In genomic region chr15:58957101-58957973, GRCh38 we compare ENCODE assay signal across 8 cellular contexts. TPM values are rescaled to one million over a fixed set of nuclear protein-coding genes. Genes with fewer than 3 reads are reported as not detected.
A peak's percentile ranks its signal among the peaks of the same experiment; 100 is the strongest.
DNase-seq lines count a peak whose midpoint lies in the region; ATAC-seq and TF ChIP-seq lines count a peak whose summit lies in the region.

No MANE protein-coding gene starts in this region.

- POLR2A ChIA-PET in AG04449 (lab: Yijun Ruan, JAX), result interaction anchor here (0.6 kb wide), 1 partner anchor 186 kb away, joined by 3 read pairs; the partner anchor contains the start of gene MINDY2

- in situ Hi-C loops in KBM-7 (cut with MboI; ENCODE audit: low pct_unique_long_range_greater_than_20kb, low sequenced_read_pairs), result loop anchor here (25.0 kb wide), 1 partner anchor 530 kb away; no protein-coding TSS in a partner anchor

- no peaks in the 10 kb centered on the region for H3K27me3 ChIP-seq in OCI-LY1 (ENCODE audit: insufficient read depth, low read length)
- no peaks in the 10 kb centered on the region for H3K27me3 ChIP-seq in testis

- H2AFZ ChIP-seq in OCI-LY1 (ENCODE audit: low read length), result no peak overlapping the region

- ATAC-seq in GM18909 (IDR thresholded peaks at IDR 0.05; ENCODE audit: poor library complexity, unreplicated experiment), result peak; percentile 78
- peak; percentile 91 for ATAC-seq in activated CD8-positive, alpha-beta memory T cell treated with anti-CD3 and anti-CD28 coated beads, Interleukin-2, amount 10 ng/mL, durations not matched to agents 7 days and 5 days
- ATAC-seq in natural killer cell, result peak; percentile 91 to 98 (median 96)

- 49 to 55% methylated on average over 8 of the region's 8 CpGs for WGBS in testis, 2 donors

- peak; percentile 74 for TF ChIP-seq CTCF in AG04449 (IDR thresholded peaks at IDR 0.05; ENCODE audit: insufficient read depth, low read length, missing control alignments)
- TF ChIP-seq CTCF in OCI-LY1 (IDR thresholded peaks at IDR 0.05; ENCODE audit: low read length), result peak; percentile 94
- TF ChIP-seq CTCF in epithelial cell of proximal tubule (conservative IDR thresholded peaks at IDR 0.05; ENCODE audit: low read depth, low read length), result peak; percentile 90
- peak; percentile 83 for TF ChIP-seq CTCF in natural killer cell (IDR thresholded peaks at IDR 0.05)
- TF ChIP-seq CTCF in testis (IDR thresholded peaks at IDR 0.05), result peak; percentile 32 to 63 (median 44)

- no peak overlapping the region for H3K9ac ChIP-seq in OCI-LY1 (ENCODE audit: low read length)

- H3K9me3 Mint-ChIP-seq in activated CD8-positive, alpha-beta memory T cell treated with anti-CD3 and anti-CD28 coated beads, Interleukin-2, amount 10 ng/mL, durations not matched to agents 7 days and 5 days (ENCODE audit: low read depth), result no peaks in the 10 kb centered on the region
- H3K9me3 Mint-ChIP-seq in natural killer cell, result no peaks in the 10 kb centered on the region

- no peak overlapping the region for H3K4me3 ChIP-seq in AG04449 (ENCODE audit: low read depth, low read length)
- H3K4me3 ChIP-seq in OCI-LY1 (ENCODE audit: low read depth, low read length, poor library complexity, severe bottlenecking), result no peak overlapping the region
- H3K4me3 ChIP-seq in epithelial cell of proximal tubule (ENCODE audit: low read depth, low read length), result no peak overlapping the region
- H3K4me3 ChIP-seq in testis, result no peak overlapping the region

- H3K9me2 ChIP-seq in OCI-LY1 (ENCODE audit: low read depth, low read length), result no peaks in the 10 kb centered on the region

- no peaks in the 10 kb centered on the region for H3K27me3 Mint-ChIP-seq in activated CD8-positive, alpha-beta memory T cell treated with anti-CD3 and anti-CD28 coated beads, Interleukin-2, amount 10 ng/mL, durations not matched to agents 7 days and 5 days
- H3K27me3 Mint-ChIP-seq in natural killer cell (ENCODE audit: low read depth in 2 of 2), result peaks cover 0 to 8% of the 10 kb centered on the region in 2 donors

- CTCF ChIA-PET in AG04449 (lab: Yijun Ruan, JAX), result interaction anchor here (0.7 to 4.0 kb wide), 29 partner anchors 9 to 728 kb away, joined by 3 to 25 read pairs (median 4); partner anchors contain the start of gene RNF111
- CTCF ChIA-PET in activated CD8-positive, alpha-beta memory T cell treated with anti-CD3 and anti-CD28 coated beads, Interleukin-2, amount 10 ng/mL, durations not matched to agents 7 days and 5 days (lab: Charles Lee), result interaction anchor here (0.7 to 2.8 kb wide), 18 partner anchors 10 to 731 kb away, joined by 3 to 15 read pairs (median 3); no protein-coding TSS in a partner anchor

- no peaks in the 10 kb centered on the region for H3F3A ChIP-seq in OCI-LY1 (ENCODE audit: insufficient read depth, low read length)

- H3K4me3 Mint-ChIP-seq in activated CD8-positive, alpha-beta memory T cell treated with anti-CD3 and anti-CD28 coated beads, Interleukin-2, amount 10 ng/mL, durations not matched to agents 7 days and 5 days, result no peak overlapping the region
- no peak overlapping the region for H3K4me3 Mint-ChIP-seq in natural killer cell

- H3K4me1 ChIP-seq in OCI-LY1 (ENCODE audit: insufficient read depth, low read length, severe bottlenecking) (peaks cover 3% of the 10 kb centered on the region), testis (no peaks in the 10 kb centered on the region)

- intact Hi-C loops in natural killer cell (cut with micrococcal nuclease), result loop anchor here (1.0 kb wide), 2 partner anchors 536 to 572 kb away; no protein-coding TSS in a partner anchor
- intact Hi-C loops in testis (cut with DNase I; ENCODE audit: low total_unique reads), result no loop called here

- H3K9me3 ChIP-seq in OCI-LY1 (ENCODE audit: low read length), result no peaks in the 10 kb centered on the region
- H3K9me3 ChIP-seq in testis, result no peaks in the 10 kb centered on the region

- DNase-seq in AG04449 (ENCODE audit: low read depth, low spot score) (no peak), KBM-7 (peak; percentile 85), epithelial cell of proximal tubule (ENCODE audit: low read depth) (no peak), natural killer cell (peak; percentile 23), testis (peak; percentile 64)
- peak; percentile 73 for DNase-seq in activated CD8-positive, alpha-beta memory T cell treated with anti-CD3 and anti-CD28 coated beads, Interleukin-2, amount 10 ng/mL, durations not matched to agents 7 days and 5 days

- H3K36me3 Mint-ChIP-seq in activated CD8-positive, alpha-beta memory T cell treated with anti-CD3 and anti-CD28 coated beads, Interleukin-2, amount 10 ng/mL, durations not matched to agents 7 days and 5 days, result no peaks in the 10 kb centered on the region
- H3K36me3 Mint-ChIP-seq in natural killer cell, result no peaks in the 10 kb centered on the region

- no peaks in the 10 kb centered on the region for H4K20me1 ChIP-seq in OCI-LY1 (ENCODE audit: insufficient read depth, low read length)

- no peak overlapping the region for H3K27ac Mint-ChIP-seq in activated CD8-positive, alpha-beta memory T cell treated with anti-CD3 and anti-CD28 coated beads, Interleukin-2, amount 10 ng/mL, durations not matched to agents 7 days and 5 days
- no peak overlapping the region for H3K27ac Mint-ChIP-seq in natural killer cell

- H3K36me3 ChIP-seq in OCI-LY1 (ENCODE audit: insufficient read depth, low read length), result no peaks in the 10 kb centered on the region
- no peaks in the 10 kb centered on the region for H3K36me3 ChIP-seq in testis (ENCODE audit: low read depth, missing control alignments)

- no peak for TF ChIP-seq POLR2A in testis (IDR thresholded peaks at IDR 0.05)

- H3K27ac ChIP-seq in OCI-LY1 (ENCODE audit: low read depth, low read length, poor library complexity, severe bottlenecking) (no peak overlapping the region), testis (no peak overlapping the region)

- no peaks in the 10 kb centered on the region for H3K79me2 ChIP-seq in OCI-LY1 (ENCODE audit: insufficient read depth, low read length)

- H3K4me1 Mint-ChIP-seq in activated CD8-positive, alpha-beta memory T cell treated with anti-CD3 and anti-CD28 coated beads, Interleukin-2, amount 10 ng/mL, durations not matched to agents 7 days and 5 days, result peaks cover 15% of the 10 kb centered on the region
- H3K4me1 Mint-ChIP-seq in natural killer cell, result peaks cover 5 to 6% of the 10 kb centered on the region in 2 donors

- no peak overlapping the region for H3K4me2 ChIP-seq in OCI-LY1 (ENCODE audit: low read length)

RNA-seq across cellular contexts. Expression of gene SLTM, which starts 23.9 kb away (rescaled TPM):
- total RNA-seq in activated CD8-positive, alpha-beta memory T cell treated with anti-CD3 and anti-CD28 coated beads, Interleukin-2, amount 10 ng/mL, durations not matched to agents 7 days and 5 days, result 100 to 1,000 TPM; 128 to 132 TPM
- total RNA-seq in epithelial cell of proximal tubule, result 47.9 and 57.4 TPM in 2 replicates
- 100 to 1,000 TPM; 206 to 226 (median 223) TPM for total RNA-seq in natural killer cell
- 100 to 1,000 TPM in 1 of 2 donors, 10 to 100 TPM in 1; 92.7 to 116 TPM for total RNA-seq in testis
- 29.7 TPM for polyA plus RNA-seq in testis (ENCODE audit: insufficient read depth, low read depth, low replicate concordance)

RNA-seq across cellular contexts. Expression of gene RNF111, which starts 30.1 kb away (rescaled TPM):
- 10 to 100 TPM; 39.7 to 39.8 TPM for total RNA-seq in activated CD8-positive, alpha-beta memory T cell treated with anti-CD3 and anti-CD28 coated beads, Interleukin-2, amount 10 ng/mL, durations not matched to agents 7 days and 5 days
- total RNA-seq in epithelial cell of proximal tubule, result 8.5 and 10.4 TPM in 2 replicates
- total RNA-seq in natural killer cell, result 10 to 100 TPM; 39.4 to 53.1 (median 46.0) TPM
- total RNA-seq in testis, result 10 to 100 TPM; 26.8 to 32.8 TPM
- 23.1 TPM for polyA plus RNA-seq in testis (ENCODE audit: insufficient read depth, low read depth, low replicate concordance)

Comparison
In these comparisons a context has a peak if more than half of its experiments do, and no peak if none do; other contexts are left out.
1. DNase-seq: peak in KBM-7 (single experiment), activated CD8-positive, alpha-beta memory T cell treated with anti-CD3 and anti-CD28 coated beads, Interleukin-2, amount 10 ng/mL, durations not matched to agents 7 days and 5 days (single experiment), natural killer cell (single experiment) and testis (single experiment); none in AG04449 (single experiment) and epithelial cell of proximal tubule (single experiment).
2. CTCF ChIP-seq: peak in every context shown above with its lines; median percentile 94 in OCI-LY1; 90 in epithelial cell of proximal tubule; 83 in natural killer cell; 74 in AG04449; 44 in testis.
3. Peak in every context shown above with its lines, with median percentiles within 50 percentile points of each other: ATAC-seq.